In genomic region chr12:11888029-11888428, GRCh38 we compare ENCODE assay signal across 23 cellular contexts.
"Had no signal": no experiment of that assay in that cellular context is flagged by ENCODE, and none has a peak within 500 bp of the region (broad histone marks: within the 10 kb centered on the region; RNA-seq: fewer than 3 reads in every experiment).

No MANE protein-coding gene starts in this region.

- H3K36me3 ChIP-seq: prostate gland, uterus had no signal

- H3K4me2 ChIP-seq: hepatocyte had no signal

- H3K27me3 Mint-ChIP-seq: activated T-cell treated with anti-CD3 and anti-CD28 coated beads, Interleukin-2, amount 50 U/mL, for 24 hours; natural killer cell treated with Interleukin-12 subunit alpha and Interleukin-12 subunit beta and Interleukin-15 and Interleukin-18, amount 100 ng/mL, for 72 hours had no signal

- H3K4me1 ChIP-seq: uterus had no signal

- H3K4me3 Mint-ChIP-seq: activated T-cell treated with anti-CD3 and anti-CD28 coated beads, Interleukin-2, amount 50 U/mL, for 24 hours; immature natural killer cell; natural killer cell treated with Interleukin-12 subunit alpha and Interleukin-12 subunit beta and Interleukin-15 and Interleukin-18, amount 100 ng/mL, for 72 hours had no signal

- H3K9me3 ChIP-seq: adrenal gland, ascending aorta, left ventricle myocardium inferior, prostate gland, spleen, tibial artery, uterus had no signal

- H3K27ac ChIP-seq: adrenal gland, ascending aorta, brain microvascular endothelial cell, hepatocyte, left ventricle myocardium inferior, prostate gland, spleen, tibial artery, uterus had no signal

- H3K79me2 ChIP-seq: hepatocyte had no signal

- H2AFZ ChIP-seq: hepatocyte had no signal

- H3K27me3 ChIP-seq: adrenal gland, ascending aorta, brain microvascular endothelial cell, hepatocyte, spleen, tibial artery, uterus had no signal

- H3K27ac Mint-ChIP-seq: activated T-cell treated with anti-CD3 and anti-CD28 coated beads, Interleukin-2, amount 50 U/mL, for 24 hours; immature natural killer cell; natural killer cell treated with Interleukin-12 subunit alpha and Interleukin-12 subunit beta and Interleukin-15 and Interleukin-18, amount 100 ng/mL, for 72 hours had no signal

- DNase-seq: activated CD4-positive, alpha-beta T cell treated with anti-CD3 and anti-CD28 coated beads, Interleukin-2, amount 50 U/mL, for 1 hour; activated effector memory CD4-positive, alpha-beta T cell treated with Interleukin-2 at 50 U/mL for 16 hours; activated naive CD4-positive, alpha-beta T cell treated with anti-CD3 and anti-CD28 coated beads, Interleukin-2, amount 50 U/mL, for 16 hours; activated T-cell treated with anti-CD3 and anti-CD28 coated beads, Interleukin-2, amount 50 U/mL, for 24 hours; adrenal gland; brain microvascular endothelial cell; caudate nucleus; dermis blood vessel endothelial cell; effector CD8-positive, alpha-beta T cell; glutamatergic neuron; immature natural killer cell; left ventricle myocardium inferior; midbrain; spleen; stimulated activated CD4-positive, alpha-beta T cell treated with anti-CD3 and anti-CD28 coated beads, Interleukin-4, amount 100 ng/mL, for 1 hour; stimulated activated naive CD4-positive, alpha-beta T cell treated with Interleukin-2 at 50 U/mL for 16 hours; substantia nigra; tibial artery; uterus had no signal

- ATAC-seq: natural killer cell treated with Interleukin-12 subunit alpha and Interleukin-12 subunit beta and Interleukin-15 and Interleukin-18, amount 100 ng/mL, for 72 hours had no signal

- H3K4me3 ChIP-seq: adrenal gland, ascending aorta, hepatocyte, left ventricle myocardium inferior, prostate gland, spleen, tibial artery, uterus had no signal

- H3K9me3 Mint-ChIP-seq: activated T-cell treated with anti-CD3 and anti-CD28 coated beads, Interleukin-2, amount 50 U/mL, for 24 hours; immature natural killer cell had no signal
